26 cellular contexts compared by ENCODE assay signal in the genomic region with DNA sequence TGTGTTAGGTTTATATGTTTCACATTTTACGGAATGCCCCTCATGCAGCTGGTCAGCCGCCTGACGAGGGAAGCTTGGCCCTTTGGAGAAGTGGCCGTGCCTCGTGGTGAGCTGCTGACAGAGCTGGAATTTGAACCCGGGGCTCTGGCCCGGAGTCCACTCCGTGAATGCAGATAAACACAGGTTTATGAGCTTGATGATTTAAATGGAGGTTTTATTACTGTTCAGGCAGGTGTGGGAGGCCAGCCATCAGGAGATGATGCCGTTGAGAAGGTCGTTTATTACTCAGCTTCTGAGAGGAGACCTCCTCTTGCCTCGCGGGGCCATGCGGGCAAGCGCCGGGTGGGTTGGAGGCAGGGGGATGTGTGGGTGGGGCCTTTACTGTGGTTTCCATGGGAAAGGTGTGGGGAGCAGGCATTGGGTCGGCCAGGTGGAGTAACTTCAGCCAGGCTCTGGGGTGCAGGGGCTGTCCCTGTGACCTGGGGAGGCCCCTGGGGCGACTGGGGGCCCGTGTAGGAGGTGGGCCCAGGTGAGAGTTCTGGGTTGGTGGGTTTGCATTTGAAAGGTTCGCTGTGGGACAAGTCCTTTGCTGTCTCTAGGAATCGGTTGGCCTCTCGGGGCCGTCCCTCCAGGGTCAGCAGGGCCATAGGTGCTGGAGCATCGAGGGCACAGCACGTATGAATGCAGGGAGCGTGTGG. TPM values are rescaled to one million over a fixed set of nuclear protein-coding genes. Genes with fewer than 3 reads are reported as not detected.
DNase-seq lines count a peak whose midpoint lies in the region; ATAC-seq and TF ChIP-seq lines count a peak whose summit lies in the region.
"Had no signal": no experiment of that assay in that cellular context is flagged by ENCODE, and none has a peak within 500 bp of the region (broad histone marks: within the 10 kb centered on the region; RNA-seq: fewer than 3 reads in every experiment).

No MANE protein-coding gene starts in this region.

- no peaks in the 10 kb centered on the region for H3K27me3 Mint-ChIP-seq in T-helper 17 cell
- H3K27me3 Mint-ChIP-seq in mesothelial cell of epicardium (ENCODE audit: low read depth): no peaks in the 10 kb centered on the region

- H3K36me3 Mint-ChIP-seq in T-helper 17 cell (ENCODE audit: low read depth) (peaks cover 3% of the 10 kb centered on the region), mesothelial cell of epicardium (peaks cover 11% of the 10 kb centered on the region)

- H3K27ac Mint-ChIP-seq in T-helper 17 cell (peak overlapping the region; percentile 47), mesothelial cell of epicardium (peak overlapping the region; percentile 39)
- H3K27ac Mint-ChIP-seq: activated T-helper 1 cell treated with anti-CD3 and anti-CD28 coated beads, Interleukin-12 subunit alpha, Interleukin-12 subunit beta, Interleukin-2, Interleukin-4 antibody, amounts not matched to agents 30 ng/mL and 10 ng/mL and 1 ng/mL, durations not matched to agents 14 hours and 24 hours and 36 hours; immature natural killer cell; T-helper 2 cell treated with Interferon-gamma antibody and Interleukin-4, amounts not matched to agents 5 μg/mL and 100 μg/mL, for 36 hours had no signal

- H3K4me3 Mint-ChIP-seq in T-helper 17 cell (no peak overlapping the region), mesothelial cell of epicardium (no peak overlapping the region)
- H3K4me3 Mint-ChIP-seq: activated T-helper 1 cell treated with anti-CD3 and anti-CD28 coated beads, Interleukin-12 subunit alpha, Interleukin-12 subunit beta, Interleukin-2, Interleukin-4 antibody, amounts not matched to agents 30 ng/mL and 10 ng/mL and 1 ng/mL, durations not matched to agents 14 hours and 24 hours and 36 hours; immature natural killer cell; T-helper 2 cell treated with Interferon-gamma antibody and Interleukin-4, amounts not matched to agents 5 μg/mL and 100 μg/mL, for 36 hours had no signal

- WGBS in transverse colon (ENCODE audit: low coverage in 1 of 2), 2 donors: 53 to 80% methylated on average over 1 to 25 of the region's 25 CpGs

- peaks cover 14% of the 10 kb centered on the region for H3K4me1 Mint-ChIP-seq in T-helper 17 cell
- peaks cover 8% of the 10 kb centered on the region for H3K4me1 Mint-ChIP-seq in mesothelial cell of epicardium

- H3K36me3 ChIP-seq in transverse colon: no peaks in the 10 kb centered on the region
- H3K36me3 ChIP-seq: breast epithelium, right atrium auricular region, SJSA1, thoracic aorta had no signal

- no peaks in the 10 kb centered on the region for H3K27me3 ChIP-seq in transverse colon
- H3K27me3 ChIP-seq: breast epithelium, right atrium auricular region had no signal

- ATAC-seq in Right ventricle myocardium inferior (no peak), Right ventricle myocardium superior (ENCODE audit: poor library complexity) (no peak), T-helper 17 cell (no peak)
- ATAC-seq: left ventricle myocardium superior had no signal

- H3K9me3 ChIP-seq in T-helper 17 cell (ENCODE audit: control insufficient read depth, low read length, poor library complexity, severe bottlenecking) (peaks cover 3% of the 10 kb centered on the region), transverse colon (no peaks in the 10 kb centered on the region)
- H3K9me3 ChIP-seq: right atrium auricular region, SJSA1, thoracic aorta had no signal

- peaks cover 3% of the 10 kb centered on the region for H3K9me3 Mint-ChIP-seq in mesothelial cell of epicardium

- TF ChIP-seq POLR2A in transverse colon (IDR thresholded peaks at IDR 0.05): no peak

- in situ Hi-C loops in transverse colon (cut with MboI; ENCODE audit: low pct_ligation_motif_present in 1 of 4, low pct_unique_long_range_greater_than_20kb in 1 of 4, low sequenced_read_pairs in 3 of 4): no loop called here

- intact Hi-C loops in Right ventricle myocardium inferior (cut with DNase I) (no loop called here), Right ventricle myocardium superior (cut with DNase I) (no loop called here), transverse colon (cut with DNase I; ENCODE audit: low total_unique reads) (no loop called here)

- H3K27ac ChIP-seq in transverse colon: peak overlapping the region; percentile 52 to 74 (median 70)
- H3K27ac ChIP-seq: breast epithelium, HL-60, PC-9, right atrium auricular region, SJSA1, thoracic aorta had no signal

- no peak for TF ChIP-seq EP300 in transverse colon (IDR thresholded peaks at IDR 0.05; ENCODE audit: low read depth)

- H3K4me1 ChIP-seq in transverse colon: peaks cover 11 to 20% (median 17%) of the 10 kb centered on the region in 4 donors
- H3K4me1 ChIP-seq: breast epithelium, right atrium auricular region, SJSA1 had no signal

- H3K4me3 ChIP-seq in transverse colon: no peak overlapping the region
- H3K4me3 ChIP-seq: breast epithelium, PC-9, right atrium auricular region, SJSA1, thoracic aorta had no signal

- TF ChIP-seq CTCF in mesothelial cell of epicardium (IDR thresholded peaks at IDR 0.05; ENCODE audit: unreplicated experiment): no peak
- TF ChIP-seq CTCF in transverse colon (IDR thresholded peaks at IDR 0.05): no peak

- DNase-seq in Right ventricle myocardium inferior (ENCODE audit: missing footprints) (peak; percentile 33), Right ventricle myocardium superior (no peak), T-helper 17 cell (no peak), mesothelial cell of epicardium (ENCODE audit: low spot score in 2 of 2, unreplicated experiment in 2 of 2) (no peak), transverse colon (peak; percentile 79), NCI-H446 treated with DMSO at 0.1 percent for 48 hours (lab: John Stamatoyannopoulos, UW) (no peak), NOMO-1 treated with dmso at 0.1 percent for 144 hours (lab: John Stamatoyannopoulos, UW; ENCODE audit: unreplicated experiment) (no peak), NCI-H2029 treated with DMSO at 0.1 percent for 48 hours (lab: John Stamatoyannopoulos, UW) (no peak)
- DNase-seq: cortex of kidney, immature natural killer cell, IMR-90, left ventricle myocardium superior, NCI-H1417 treated with DMSO at 0.1 percent for 48 hours, NCI-H2171 treated with DMSO at 0.1 percent for 48 hours, NCI-H774, occipital lobe, PC-9 had no signal

RNA-seq across cellular contexts. Expression of a gene that starts 22.0 kb away (rescaled TPM):
- total RNA-seq in Right ventricle myocardium inferior: 16.4 TPM
- total RNA-seq in Right ventricle myocardium superior: 13.5 TPM
- total RNA-seq in T-helper 17 cell: 10 to 100 TPM; 26.0 to 33.5 TPM
- 53.0 to 55.5 TPM (median 54.5 TPM) in 3 replicates for total RNA-seq in mesothelial cell of epicardium
- total RNA-seq in transverse colon: 10 to 100 TPM; 48.6 to 96.7 (median 54.4) TPM

RNA-seq across cellular contexts. Expression of a gene that starts 53.1 kb away (rescaled TPM):
- 0.49 TPM for total RNA-seq in Right ventricle myocardium inferior
- 0.43 TPM for total RNA-seq in Right ventricle myocardium superior
- total RNA-seq in T-helper 17 cell: under 1 TPM in 1 of 2 donors, not detected in 1; 0.17 TPM
- total RNA-seq in mesothelial cell of epicardium: 0.09 to 0.16 TPM (median 0.14 TPM) in 3 replicates
- total RNA-seq in transverse colon: not detected
- total RNA-seq: breast epithelium, endothelial cell of umbilical vein, IMR-90, MCF 10A, PC-9, right atrium auricular region, SJSA1, thoracic aorta had no signal

Comparison
In these comparisons a context has a peak if more than half of its experiments do, and no peak if none do; other contexts are left out.
1. DNase-seq: peak in Right ventricle myocardium inferior (single experiment) and transverse colon (single experiment); none in Right ventricle myocardium superior (single experiment), T-helper 17 cell (0 of 3), mesothelial cell of epicardium (0 of 2), NCI-H446 treated with DMSO at 0.1 percent for 48 hours (single experiment), NOMO-1 treated with dmso at 0.1 percent for 144 hours (single experiment) and NCI-H2029 treated with DMSO at 0.1 percent for 48 hours (single experiment).